ENCODE assay signal across 1 cellular context in genomic region chr5:145752534-145752933, GRCh38.
TF ChIP-seq lines count a peak whose summit lies in the region.

No MANE protein-coding gene starts in this region.

TF ChIP-seq in GM23338, 12 proteins besides CTCF, POLR2A, EP300 and RAD21 (continued from another document):
- TF ChIP-seq REST (IDR thresholded peaks at IDR 0.05; ENCODE audit: unreplicated experiment) (no peak), ZNF462 (CRISPR knock-in tag; IDR thresholded peaks at IDR 0.05) (no peak), ETS1 (IDR thresholded peaks at IDR 0.05) (no peak), NANOG (IDR thresholded peaks at IDR 0.05; ENCODE audit: borderline replicate concordance) (no peak), POLR2AphosphoS5 (IDR thresholded peaks at IDR 0.05; ENCODE audit: low read depth) (no peak), EZH2phosphoT487 (IDR thresholded peaks at IDR 0.05; ENCODE audit: unreplicated experiment) (no peak), ZNF114 (CRISPR knock-in tag; IDR thresholded peaks at IDR 0.05) (no peak)
TF ChIP-seq in GM23338: peak in this region for 0.
